22 cellular contexts compared by ENCODE assay signal in genomic region chr17:61496957-61497653, GRCh38. TPM values are rescaled to one million over a fixed set of nuclear protein-coding genes. Genes with fewer than 3 reads are reported as not detected.
DNase-seq lines count a peak whose midpoint lies in the region; ATAC-seq, FAIRE-seq and TF ChIP-seq lines count a peak whose summit lies in the region.
"Had no signal": no experiment of that assay in that cellular context is flagged by ENCODE, and none has a peak within 500 bp of the region (broad histone marks: within the 10 kb centered on the region; RNA-seq: fewer than 3 reads in every experiment).

No MANE protein-coding gene starts in this region.

- H4K5ac ChIP-seq in H1 (ENCODE audit: insufficient read length, low read depth, low read length): no peak overlapping the region

- peak overlapping the region; percentile 38 for H3K27ac ChIP-seq in C4-2B
- no peak overlapping the region for H3K27ac ChIP-seq in Karpas-422 (ENCODE audit: low read length)
- no peak overlapping the region for H3K27ac ChIP-seq in H1 (ENCODE audit: low read depth, low read length)
- peak overlapping the region; percentile 52 to 60 for H3K27ac ChIP-seq in prostate gland

- no peak for FAIRE-seq in H1 (lab: Jason Lieb, UNC)
- FAIRE-seq: A204.1, D721Med had no signal

- H3K23me2 ChIP-seq in H1 (ENCODE audit: low read depth, low read length): no peaks in the 10 kb centered on the region

- no peaks in the 10 kb centered on the region for H3K9me2 ChIP-seq in Karpas-422 (replicated peaks; ENCODE audit: insufficient read depth, low read length)
- H3K9me2 ChIP-seq: SK-N-SH had no signal

- TF ChIP-seq RAD21 in H1 (IDR thresholded peaks at IDR 0.05 in 1 of 2, conservative IDR thresholded peaks at IDR 0.05 in 1 of 2; ENCODE audit: low read depth in 2 of 2, low read length in 2 of 2): no peak

- TF ChIP-seq CTCF in C4-2B (conservative IDR thresholded peaks at IDR 0.05) (no peak), H1 (IDR thresholded peaks at IDR 0.05; ENCODE audit: control extremely low read depth in 1 of 3, insufficient read depth in 1 of 3, low read depth in 1 of 3, low read length in 3 of 3) (no peak), prostate gland (IDR thresholded peaks at IDR 0.05) (no peak)

- no peak overlapping the region for H3K14ac ChIP-seq in H1 (ENCODE audit: insufficient read length)

- WGBS in H1 (ENCODE audit: extremely low coverage in 1 of 2, insufficient coverage in 1 of 2, insufficient read length in 1 of 2, insufficient replicate concordance in 2 of 2, low coverage in 1 of 2, low lambda C conversion rate in 2 of 2, missing lambda C conversion rate in 1 of 2), 2 experiments: 89% methylated on average over 9 of the region's 9 CpGs; no CpG with 5 or more reads in 1 of the 2 experiments
- 32% methylated on average over 9 of the region's 9 CpGs for WGBS in prostate gland

- peak overlapping the region; percentile 19 for H3K4ac ChIP-seq in H1 (replicated peaks; ENCODE audit: insufficient read length, low read depth, low read length)

- H2BK20ac ChIP-seq in H1 (ENCODE audit: low read length): no peak overlapping the region

- H3K9ac ChIP-seq in Karpas-422 (ENCODE audit: low read length): no peak overlapping the region
- H3K9ac ChIP-seq in H1 (replicated peaks in 1 of 4; ENCODE audit: extremely low read depth in 1 of 4, low read depth in 3 of 4, low read length in 3 of 4): no peak overlapping the region
- H3K9ac ChIP-seq: SK-N-SH had no signal

- H3K23ac ChIP-seq in H1 (ENCODE audit: insufficient read length): no peak overlapping the region

- H2BK12ac ChIP-seq in H1 (ENCODE audit: low read depth, low read length): no peak overlapping the region

- no peak overlapping the region for H4K8ac ChIP-seq in H1 (ENCODE audit: extremely low read depth, insufficient read depth, low read length)

- H3K4me1 ChIP-seq in Karpas-422 (ENCODE audit: low read length): no peaks in the 10 kb centered on the region
- H3K4me1 ChIP-seq in H1 (replicated peaks in 1 of 4; ENCODE audit: control insufficient read depth in 3 of 4, insufficient read depth in 4 of 4, low read length in 3 of 4): peaks cover 0 to 3% (median 2%) of the 10 kb centered on the region in 4 experiments; a peak in 3 of 7 replicates
- no peaks in the 10 kb centered on the region for H3K4me1 ChIP-seq in prostate gland (replicated peaks)

- H3K4me3 ChIP-seq in Karpas-422 (ENCODE audit: low read length) (no peak overlapping the region), H1 (ENCODE audit: extremely low read depth in 1 of 4, insufficient read depth in 2 of 4, low read depth in 3 of 4, low read length in 4 of 4) (no peak overlapping the region), prostate gland (no peak overlapping the region)
- H3K4me3 ChIP-seq: HAP-1 had no signal

- DNase-seq in Karpas-422 (peak; percentile 7), H1 (ENCODE audit: low read depth in 1 of 2, low spot score in 2 of 2) (no peak), prostate gland (ENCODE audit: low spot score) (no peak), HCEC 1CT (no peak), OCI-M2 (lab: John Stamatoyannopoulos, UW; ENCODE audit: unreplicated experiment) (no peak), left lobe of liver (ENCODE audit: low spot score) (no peak)
- DNase-seq: DMS53, EL, GF-D8, NCI-H1694 treated with DMSO at 0.1 percent for 48 hours, NCI-H446 treated with DMSO at 0.1 percent for 48 hours, NCI-H526 treated with DMSO at 0.1 percent for 48 hours, OCI-M1, SHP77, SK-N-SH had no signal

- CTCF ChIA-PET in H1 (lab: Charles Lee; ENCODE audit: partially characterized antibody): interaction anchor here (1.2 to 5.7 kb wide), 5 partner anchors 10 to 54 kb away, joined by 6 to 34 read pairs (median 9); no protein-coding TSS in a partner anchor

- POLR2A ChIA-PET in H1 (lab: Charles Lee; ENCODE audit: partially characterized antibody): interaction anchor here (0.6 to 0.7 kb wide), 2 partner anchors 63 to 579 kb away, joined by 3 to 4 read pairs; no protein-coding TSS in a partner anchor

- H2BK15ac ChIP-seq in H1 (ENCODE audit: low read length): no peak overlapping the region

- no peaks in the 10 kb centered on the region for H3K79me1 ChIP-seq in H1 (ENCODE audit: low read depth, low read length)

- no peak for TF ChIP-seq EP300 in H1 (IDR thresholded peaks at IDR 0.05; ENCODE audit: borderline replicate concordance in 1 of 2, low read depth in 2 of 2, low read length in 2 of 2)

- no peak overlapping the region for H2AFZ ChIP-seq in Karpas-422 (ENCODE audit: low read length)
- peak overlapping the region; percentile 94; the same call in 1 of the 2 replicates for H2AFZ ChIP-seq in H1 (ENCODE audit: low read length)

- no peaks in the 10 kb centered on the region for H3K27me3 ChIP-seq in Karpas-422 (ENCODE audit: low read length)
- H3K27me3 ChIP-seq in H1 (replicated peaks in 1 of 4; ENCODE audit: control insufficient read depth in 3 of 4, extremely low read depth in 1 of 4, insufficient read depth in 3 of 4, low read length in 3 of 4): no peaks in the 10 kb centered on the region
- H3K27me3 ChIP-seq in prostate gland (replicated peaks; ENCODE audit: insufficient read depth): no peaks in the 10 kb centered on the region

- H3K4me2 ChIP-seq in Karpas-422 (ENCODE audit: low read depth, low read length, poor library complexity, severe bottlenecking) (no peak overlapping the region), H1 (ENCODE audit: insufficient read depth in 1 of 2, low read depth in 2 of 2, low read length in 2 of 2) (no peak overlapping the region)
- H3K4me2 ChIP-seq: SK-N-SH had no signal

- H3K9me3 ChIP-seq in Karpas-422 (ENCODE audit: low read length) (no peaks in the 10 kb centered on the region), H1 (ENCODE audit: insufficient read depth in 2 of 2, low read depth in 1 of 2, low read length in 1 of 2) (no peaks in the 10 kb centered on the region), prostate gland (no peaks in the 10 kb centered on the region)
- H3K9me3 ChIP-seq: HAP-1, SK-N-SH had no signal

- intact Hi-C loops in prostate gland (cut with DNase I): no loop called here

- H3K79me2 ChIP-seq in Karpas-422 (ENCODE audit: low read length) (no peaks in the 10 kb centered on the region), H1 (ENCODE audit: control insufficient read depth in 1 of 2, insufficient read depth in 2 of 2, low read length in 2 of 2) (no peaks in the 10 kb centered on the region)

- H2BK5ac ChIP-seq in H1 (ENCODE audit: low read depth, low read length): no peak overlapping the region

- no peaks in the 10 kb centered on the region for H3K36me3 ChIP-seq in Karpas-422 (ENCODE audit: insufficient read depth, low read length)
- H3K36me3 ChIP-seq in H1 (ENCODE audit: control insufficient read depth in 2 of 4, insufficient read depth in 4 of 4, low read length in 3 of 4): no peaks in the 10 kb centered on the region
- H3K36me3 ChIP-seq in prostate gland: no peaks in the 10 kb centered on the region
- H3K36me3 ChIP-seq: HAP-1 had no signal

- H4K20me1 ChIP-seq in Karpas-422 (ENCODE audit: insufficient read depth, low read depth, low read length): no peaks in the 10 kb centered on the region
- H4K20me1 ChIP-seq in H1 (replicated peaks in 1 of 2; ENCODE audit: control insufficient read depth in 1 of 2, insufficient read depth in 2 of 2, low read length in 2 of 2): no peaks in the 10 kb centered on the region

- H3K56ac ChIP-seq in H1 (replicated peaks; ENCODE audit: insufficient read length, low read depth, low read length): no peak overlapping the region

- TF ChIP-seq POLR2A in H1 (IDR thresholded peaks at IDR 0.05; ENCODE audit: control extremely low read depth in 1 of 2, low read depth in 2 of 2, low read length in 2 of 2): no peak
- no peak for TF ChIP-seq POLR2A in prostate gland (IDR thresholded peaks at IDR 0.05)

- no peak overlapping the region for H2AK5ac ChIP-seq in H1 (ENCODE audit: low read depth, low read length)

- no peak overlapping the region for H2BK120ac ChIP-seq in H1 (replicated peaks; ENCODE audit: low read depth, low read length)

- no peak overlapping the region for H3K18ac ChIP-seq in H1 (ENCODE audit: extremely low read depth, low read length)

- ATAC-seq in left lobe of liver: no peak

- no peak overlapping the region for H4K91ac ChIP-seq in H1 (replicated peaks; ENCODE audit: insufficient read length, low read length)

TF ChIP-seq in H1, 55 proteins besides CTCF, POLR2A, EP300 and RAD21:
- no peak for TF ChIP-seq ASH2L (IDR thresholded peaks at IDR 0.05; ENCODE audit: low read length)
- no peak for TF ChIP-seq RBBP5 (IDR thresholded peaks at IDR 0.05; ENCODE audit: borderline replicate concordance, low read depth, low read length)
- TF ChIP-seq NRF1 (IDR thresholded peaks at IDR 0.05; ENCODE audit: low read depth, low read length): no peak
- no peak for TF ChIP-seq KDM4A (IDR thresholded peaks at IDR 0.05; ENCODE audit: low read depth, low read length, severe bottlenecking)
- TF ChIP-seq SAP30 (IDR thresholded peaks at IDR 0.05; ENCODE audit: insufficient read depth, insufficient replicate concordance, low read length): no peak
- no peak for TF ChIP-seq CBX5 (IDR thresholded peaks at IDR 0.05; ENCODE audit: low read depth, low read length)
- TF ChIP-seq SIN3A (conservative IDR thresholded peaks at IDR 0.05 in 1 of 2, IDR thresholded peaks at IDR 0.05 in 1 of 2; ENCODE audit: low read depth in 1 of 2, low read length in 2 of 2): no peak
- no peak for TF ChIP-seq E2F6 (IDR thresholded peaks at IDR 0.05)

RNA-seq across cellular contexts. Expression of gene TBX4, which starts 44.9 kb away (rescaled TPM):
- not detected in 2 replicates for total RNA-seq in Karpas-422 (2014; rRNA removed; shearing (Covaris generic); ENCODE audit: low replicate concordance)
- not detected in 2 replicates for total RNA-seq in H1 (2021; fragmentation: NEBNext Ultra II Directional; extraction: Animal tissue kit (Norgen Biotek cat#: 25700))
- polyA plus RNA-seq in H1 (2011; rRNA removed): 0.02 TPM in 1 of 2 replicates, not detected in the other
- polyA plus RNA-seq in H1 (2011; cell fraction: cytosol; rRNA removed): not detected
- not detected for polyA plus RNA-seq in H1 (2011; cell fraction: nucleus; rRNA removed)
- polyA plus RNA-seq in H1 (2012, experiment 1 of 2): 0.15 to 0.34 TPM in 2 of 4 replicates, not detected in the others
- 0.04 TPM for polyA plus RNA-seq in H1 (2012, experiment 2 of 2)
- polyA plus RNA-seq in H1 (2013, experiment 1 of 2): not detected
- polyA plus RNA-seq in H1 (2013, experiment 2 of 2): 0.02 TPM
- polyA minus RNA-seq in H1 (2011; rRNA and poly(A)+ RNA removed): not detected in 2 replicates
- not detected for polyA minus RNA-seq in H1 (2011; cell fraction: cytosol; rRNA and poly(A)+ RNA removed)
- not detected for polyA minus RNA-seq in H1 (2011; cell fraction: nucleus; rRNA and poly(A)+ RNA removed)
- total RNA-seq in prostate gland (1 to 10 TPM; 3.5 to 5.0 TPM), left lobe of liver (not detected)
- total RNA-seq: MCF 10A, RPMI7951 had no signal
- polyA plus RNA-seq: IgD-negative memory B cell had no signal

Comparison
In these comparisons a context has a peak if more than half of its experiments do, and no peak if none do; other contexts are left out.
1. H3K27ac ChIP-seq: peak in C4-2B (single experiment) and prostate gland (2 of 2); none in Karpas-422 (single experiment) and H1 (single experiment).